ENCODE assay signal across 8 cellular contexts in the genomic region with DNA sequence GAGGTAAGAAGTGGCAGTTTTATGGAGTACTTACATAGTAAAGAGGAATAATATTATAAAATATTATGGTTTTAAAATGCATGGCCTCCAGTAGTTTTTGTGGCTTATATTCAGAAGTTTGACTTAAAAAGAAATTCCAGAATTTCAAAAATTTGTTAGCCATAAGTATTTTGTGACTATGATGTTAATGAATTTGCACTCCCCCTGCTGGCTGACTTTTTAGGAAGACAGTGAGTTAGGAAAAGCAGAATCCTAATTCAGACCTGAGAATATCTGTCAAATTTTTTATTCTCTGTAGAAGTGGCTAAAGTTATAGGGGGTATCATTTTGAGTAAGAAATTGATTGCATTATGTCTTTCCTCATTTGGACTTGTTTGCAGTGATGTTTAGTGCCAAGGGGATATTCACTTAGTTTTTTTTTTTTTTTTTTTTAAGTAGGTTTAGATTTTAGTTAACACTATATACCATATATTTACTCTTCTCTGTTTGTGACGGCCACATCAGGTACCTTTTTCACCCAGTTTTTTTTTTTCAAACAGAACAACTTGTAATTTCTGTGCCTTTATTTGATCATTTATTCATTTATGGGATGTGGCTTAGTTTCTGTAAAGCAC. TPM values are rescaled to one million over a fixed set of nuclear protein-coding genes. Genes with fewer than 3 reads are reported as not detected.
DNase-seq lines count a peak whose midpoint lies in the region; ATAC-seq, FAIRE-seq and TF ChIP-seq lines count a peak whose summit lies in the region.

No MANE protein-coding gene starts in this region.

- no peak overlapping the region for H2AFZ ChIP-seq in keratinocyte (ENCODE audit: control insufficient read depth, low read length)

- dilution Hi-C loops in keratinocyte (cut with MboI; ENCODE audit: extremely low pct_ligation_motif_present, low sequenced_read_pairs) = no loop called here

- H3K27me3 Mint-ChIP-seq in activated T-helper 17 cell treated with anti-CD3 and anti-CD28 coated beads, Interleukin-2, amount 50 U/mL, for 72 hours = no peaks in the 10 kb centered on the region

- H3K36me3 ChIP-seq in keratinocyte (ENCODE audit: control insufficient read depth in 2 of 2, extremely low read depth in 1 of 2, insufficient read depth in 2 of 2, low read length in 2 of 2) = peaks cover 0 to 2% of the 10 kb centered on the region in 2 experiments

- H3K4me1 Mint-ChIP-seq in activated T-helper 17 cell treated with anti-CD3 and anti-CD28 coated beads, Interleukin-2, amount 50 U/mL, for 72 hours = peaks cover 30% of the 10 kb centered on the region

- H3K27ac Mint-ChIP-seq in activated T-helper 17 cell treated with anti-CD3 and anti-CD28 coated beads, Interleukin-2, amount 50 U/mL, for 72 hours = peak overlapping the region; percentile 5

- ATAC-seq in activated T-helper 17 cell treated with anti-CD3 and anti-CD28 coated beads, Interleukin-2, amount 50 U/mL, for 72 hours (replicated peaks) = no peak
- no peak for ATAC-seq in GM19463 (IDR thresholded peaks at IDR 0.05; ENCODE audit: unreplicated experiment)

- no peak overlapping the region for H3K4me3 Mint-ChIP-seq in activated T-helper 17 cell treated with anti-CD3 and anti-CD28 coated beads, Interleukin-2, amount 50 U/mL, for 72 hours

- H3K36me3 Mint-ChIP-seq in activated T-helper 17 cell treated with anti-CD3 and anti-CD28 coated beads, Interleukin-2, amount 50 U/mL, for 72 hours (ENCODE audit: low read depth) = peaks cover 13% of the 10 kb centered on the region

- no peaks in the 10 kb centered on the region for H3K27me3 ChIP-seq in keratinocyte (ENCODE audit: control insufficient read depth, extremely low read depth, insufficient read depth, low read length)

- H3K4me1 ChIP-seq in keratinocyte (ENCODE audit: control insufficient read depth, extremely low read depth, insufficient read depth, low read length) = peaks cover 17% of the 10 kb centered on the region

- H3K4me3 ChIP-seq in keratinocyte (ENCODE audit: control insufficient read depth in 2 of 3, extremely low read depth in 1 of 3, insufficient read depth in 2 of 3, low read depth in 1 of 3, low read length in 3 of 3) = no peak overlapping the region

- no peak for FAIRE-seq in keratinocyte (lab: Jason Lieb, UNC)
- no peak for FAIRE-seq in H54 (lab: Jason Lieb, UNC)

- no peak for TF ChIP-seq POLR2A in H54 (IDR thresholded peaks at IDR 0.05; ENCODE audit: low read depth, low read length)

- H4K20me1 ChIP-seq in keratinocyte (ENCODE audit: control insufficient read depth, extremely low read depth, insufficient read depth, low read length) = peaks cover 20% of the 10 kb centered on the region

- peaks cover 8% of the 10 kb centered on the region for H3K9me1 ChIP-seq in keratinocyte (ENCODE audit: control insufficient read depth, extremely low read depth, insufficient read depth, low read length)

- no peaks in the 10 kb centered on the region for H3K9me3 ChIP-seq in keratinocyte (ENCODE audit: control insufficient read depth, low read depth, low read length)

- H3K9me3 Mint-ChIP-seq in activated T-helper 17 cell treated with anti-CD3 and anti-CD28 coated beads, Interleukin-2, amount 50 U/mL, for 72 hours = no peaks in the 10 kb centered on the region

- H3K4me2 ChIP-seq in keratinocyte (ENCODE audit: control insufficient read depth, extremely low read depth, insufficient read depth, low read depth, low read length) = no peak overlapping the region

- peak in 2 of 3 experiments; percentile 47 to 51 for TF ChIP-seq CTCF in keratinocyte (optimal IDR thresholded peaks at IDR 0.05 in 1 of 3, IDR thresholded peaks at IDR 0.05 in 1 of 3, conservative IDR thresholded peaks at IDR 0.05 in 1 of 3; ENCODE audit: extremely low read depth in 1 of 3, insufficient read depth in 2 of 3, low read length in 3 of 3)

- H3K27ac ChIP-seq in keratinocyte (ENCODE audit: control insufficient read depth, insufficient read depth, low read length) = no peak overlapping the region

- peaks cover 84% of the 10 kb centered on the region for H3K79me2 ChIP-seq in keratinocyte (ENCODE audit: control insufficient read depth, insufficient read depth, low read length)

- DNase-seq in NCI-H510A treated with DMSO at 0.1 percent for 48 hours (lab: John Stamatoyannopoulos, UW) (peak; percentile 17), NCI-H510A (lab: John Stamatoyannopoulos, UW) (no peak), KBM-7 (peak; percentile 41), keratinocyte (ENCODE audit: low read depth, low spot score) (no peak), DMS79 (lab: John Stamatoyannopoulos, UW) (no peak), H54 (ENCODE audit: insufficient read length, low spot score) (no peak)

- in situ Hi-C loops in KBM-7 (cut with MboI; ENCODE audit: low pct_unique_long_range_greater_than_20kb, low sequenced_read_pairs) = no loop called here

- no peak overlapping the region for H3K9ac ChIP-seq in keratinocyte (ENCODE audit: control insufficient read depth, extremely low read depth, insufficient read depth, low read length)

RNA-seq across cellular contexts. Expression of a gene that starts 40.8 kb away (rescaled TPM):
- total RNA-seq in activated T-helper 17 cell treated with anti-CD3 and anti-CD28 coated beads, Interleukin-2, amount 50 U/mL, for 72 hours = 10 to 100 TPM; 26.1 to 32.0 TPM
- 9.7 to 19.6 TPM (median 17.3 TPM) in 3 replicates for polyA plus RNA-seq in keratinocyte
- polyA plus RNA-seq in keratinocyte (2011; ENCODE audit: low read depth) = 41.7 TPM
- polyA plus RNA-seq in keratinocyte (2011; cell fraction: cytosol; rRNA removed) = 15.8 and 22.1 TPM in 2 replicates
- polyA plus RNA-seq in keratinocyte (2011; cell fraction: nucleus; rRNA removed) = 19.9 and 27.9 TPM in 2 replicates
- polyA plus RNA-seq in keratinocyte (2012; ENCODE audit: low replicate concordance) = 83.8 and 89.5 TPM in 2 replicates
- polyA minus RNA-seq in keratinocyte = 11.3 to 49.2 TPM (median 12.5 TPM) in 3 replicates
- 30.1 TPM for polyA minus RNA-seq in keratinocyte (2011; cell fraction: cytosol; rRNA and poly(A)+ RNA removed)
- polyA minus RNA-seq in keratinocyte (2011; cell fraction: nucleus; rRNA and poly(A)+ RNA removed) = 22.6 and 28.1 TPM in 2 replicates

Comparison
In these comparisons a context has a peak if more than half of its experiments do, and no peak if none do; other contexts are left out.
1. DNase-seq: peak in NCI-H510A treated with DMSO at 0.1 percent for 48 hours (single experiment) and KBM-7 (single experiment); none in NCI-H510A (single experiment), keratinocyte (single experiment), DMS79 (single experiment) and H54 (single experiment).